12 cellular contexts compared by ENCODE assay signal in the genomic region with DNA sequence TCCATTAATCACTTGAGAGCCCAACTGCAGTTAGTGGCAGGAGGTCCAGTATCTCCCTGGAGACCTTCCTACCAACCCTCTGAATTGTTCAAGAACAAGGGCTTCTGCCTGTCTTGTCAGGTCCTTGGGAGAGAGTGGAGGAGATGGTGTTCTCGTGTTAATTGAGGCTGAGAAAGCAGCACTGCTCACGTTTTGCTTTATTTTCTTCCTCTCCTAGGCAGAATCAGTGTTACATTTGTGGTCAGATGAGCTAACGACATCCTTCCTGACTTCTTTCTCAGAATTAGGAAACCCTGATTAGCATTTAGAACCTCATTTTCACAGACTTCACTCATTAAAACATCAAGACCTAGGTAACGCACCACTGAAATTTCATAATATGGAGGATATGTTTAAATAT. TPM values are rescaled to one million over a fixed set of nuclear protein-coding genes. Genes with fewer than 3 reads are reported as not detected.
DNase-seq lines count a peak whose midpoint lies in the region; ATAC-seq, FAIRE-seq and TF ChIP-seq lines count a peak whose summit lies in the region.
"Had no signal": no experiment of that assay in that cellular context is flagged by ENCODE, and none has a peak within 500 bp of the region (broad histone marks: within the 10 kb centered on the region; RNA-seq: fewer than 3 reads in every experiment).

No MANE protein-coding gene starts in this region.

- peak overlapping the region; percentile 21 for H3K4me3 Mint-ChIP-seq in activated naive CD4-positive, alpha-beta T cell treated with anti-CD3 and anti-CD28 coated beads, Interleukin-2, amount 10 ng/mL, durations not matched to agents 7 days and 5 days

- H3K27me3 ChIP-seq in K562 (ENCODE audit: control insufficient read depth in 2 of 2, insufficient read depth in 2 of 2, low read length in 2 of 2) (no peaks in the 10 kb centered on the region), Peyer's patch (no peaks in the 10 kb centered on the region), mesenchymal stem cell (ENCODE audit: control insufficient read depth in 1 of 2, insufficient read depth in 1 of 2, low read length in 2 of 2) (no peaks in the 10 kb centered on the region)
- H3K27me3 ChIP-seq: esophagus squamous epithelium had no signal

- no peak overlapping the region for H3K23ac ChIP-seq in mesenchymal stem cell (ENCODE audit: low read length in 2 of 2)

- peak; percentile 34 for DNase-seq in activated naive CD4-positive, alpha-beta T cell treated with anti-CD3 and anti-CD28 coated beads, Interleukin-2, amount 10 ng/mL, durations not matched to agents 7 days and 5 days
- DNase-seq in activated naive CD4-positive, alpha-beta T cell treated with anti-CD3 and anti-CD28 coated beads, Interleukin-2, amount 50 U/mL, for 16 hours = no peak
- peak; percentile 5 for DNase-seq in SK-N-MC (ENCODE audit: low read depth, low spot score)
- DNase-seq in K562 (ENCODE audit: extremely low read depth in 1 of 4, low spot score in 3 of 4) = no peak
- DNase-seq in Peyer's patch = no peak
- no peak for DNase-seq in cerebellum (ENCODE audit: low spot score)
- no peak for DNase-seq in mesenchymal stem cell
- DNase-seq: activated gamma-delta T cell, esophagus squamous epithelium, RPMI8226 had no signal

- H3K27ac Mint-ChIP-seq in activated naive CD4-positive, alpha-beta T cell treated with anti-CD3 and anti-CD28 coated beads, Interleukin-2, amount 10 ng/mL, durations not matched to agents 7 days and 5 days = peak overlapping the region; percentile 78

- no peak for TF ChIP-seq EP300 in K562 (IDR thresholded peaks at IDR 0.05; ENCODE audit: low read length)

- H4K91ac ChIP-seq in mesenchymal stem cell (ENCODE audit: low read length) = no peak overlapping the region

- no peak overlapping the region for H2BK5ac ChIP-seq in mesenchymal stem cell (ENCODE audit: low read depth, low read length, poor library complexity, severe bottlenecking)

- no peaks in the 10 kb centered on the region for H3K9me1 ChIP-seq in K562 (ENCODE audit: control insufficient read depth, insufficient read depth, low read length)

- H3K14ac ChIP-seq in mesenchymal stem cell (ENCODE audit: low read length in 2 of 2) = no peak overlapping the region

- H2BK12ac ChIP-seq in mesenchymal stem cell (ENCODE audit: low read length in 2 of 2) = no peak overlapping the region

- POLR2A ChIA-PET in K562 (lab: Yijun Ruan, JAX) = interaction anchor here (0.6 to 0.7 kb wide), 2 partner anchors 30 to 153 kb away, joined by 3 to 4 read pairs; no protein-coding TSS in a partner anchor

- peaks cover 71% of the 10 kb centered on the region for H3K4me1 Mint-ChIP-seq in activated naive CD4-positive, alpha-beta T cell treated with anti-CD3 and anti-CD28 coated beads, Interleukin-2, amount 10 ng/mL, durations not matched to agents 7 days and 5 days

- CTCF ChIA-PET in activated naive CD4-positive, alpha-beta T cell treated with anti-CD3 and anti-CD28 coated beads, Interleukin-2, amount 10 ng/mL, durations not matched to agents 7 days and 5 days (lab: Charles Lee) = interaction anchor here (1.0 to 2.7 kb wide), 2 partner anchors 13 to 26 kb away, joined by 3 to 14 read pairs; partner anchors contain the start of gene LRIG2
- CTCF ChIA-PET in K562 (lab: Yijun Ruan, JAX; ENCODE audit: low intra/inter-chr PET ratio) = interaction anchor here (0.6 kb wide), 1 partner anchor 1062 kb away, joined by 3 read pairs; no protein-coding TSS in a partner anchor

- peaks cover 7% of the 10 kb centered on the region for H3K36me3 Mint-ChIP-seq in activated naive CD4-positive, alpha-beta T cell treated with anti-CD3 and anti-CD28 coated beads, Interleukin-2, amount 10 ng/mL, durations not matched to agents 7 days and 5 days

- H3K4me2 ChIP-seq in K562 (ENCODE audit: insufficient read depth, low read length) (no peak overlapping the region), mesenchymal stem cell (ENCODE audit: low read length, poor library complexity, severe bottlenecking) (no peak overlapping the region)

- H4K20me1 ChIP-seq in K562 (replicated peaks; ENCODE audit: control insufficient read depth, insufficient read depth, low read length) = no peaks in the 10 kb centered on the region

- no peaks in the 10 kb centered on the region for H3K9me3 Mint-ChIP-seq in activated naive CD4-positive, alpha-beta T cell treated with anti-CD3 and anti-CD28 coated beads, Interleukin-2, amount 10 ng/mL, durations not matched to agents 7 days and 5 days

- TF ChIP-seq POLR2A in K562 (conservative IDR thresholded peaks at IDR 0.05) (no peak), Peyer's patch (IDR thresholded peaks at IDR 0.05) (no peak)

- H3K4me1 ChIP-seq in K562 (replicated peaks in 1 of 2; ENCODE audit: control insufficient read depth in 2 of 2, insufficient read depth in 2 of 2, low read length in 2 of 2) = peaks cover 6 to 25% of the 10 kb centered on the region in 2 experiments
- peaks cover 0 to 13% (median 3%) of the 10 kb centered on the region in 4 donors for H3K4me1 ChIP-seq in Peyer's patch
- peaks cover 12% of the 10 kb centered on the region for H3K4me1 ChIP-seq in mesenchymal stem cell (ENCODE audit: control insufficient read depth, insufficient read depth, low read depth, low read length)

- H3K36me3 ChIP-seq in SK-N-MC (ENCODE audit: insufficient read depth, low read length) = no peaks in the 10 kb centered on the region
- no peaks in the 10 kb centered on the region for H3K36me3 ChIP-seq in K562 (ENCODE audit: control insufficient read depth, insufficient read depth, low read length)
- H3K36me3 ChIP-seq in Peyer's patch = no peaks in the 10 kb centered on the region
- H3K36me3 ChIP-seq in mesenchymal stem cell (ENCODE audit: control insufficient read depth in 1 of 2, insufficient read depth in 2 of 2, low read depth in 1 of 2, low read length in 2 of 2) = no peaks in the 10 kb centered on the region
- H3K36me3 ChIP-seq: esophagus squamous epithelium had no signal

- no peaks in the 10 kb centered on the region for H3K79me2 ChIP-seq in K562 (ENCODE audit: control insufficient read depth, insufficient read depth, low read length)

- H3K9me3 ChIP-seq in SK-N-MC (ENCODE audit: low read depth, low read length) = no peaks in the 10 kb centered on the region
- H3K9me3 ChIP-seq in K562 (replicated peaks; ENCODE audit: control insufficient read depth, insufficient read depth, low read depth, low read length) = no peaks in the 10 kb centered on the region
- no peaks in the 10 kb centered on the region for H3K9me3 ChIP-seq in Peyer's patch
- H3K9me3 ChIP-seq in mesenchymal stem cell (ENCODE audit: control insufficient read depth, low read length) = no peaks in the 10 kb centered on the region
- H3K9me3 ChIP-seq: esophagus squamous epithelium had no signal

- H3K9ac ChIP-seq in SK-N-MC (ENCODE audit: insufficient read length) = no peak overlapping the region
- H3K9ac ChIP-seq in K562 (ENCODE audit: insufficient read depth in 1 of 2, low read depth in 2 of 2, low read length in 2 of 2) = no peak overlapping the region
- no peak overlapping the region for H3K9ac ChIP-seq in mesenchymal stem cell (ENCODE audit: low read length)

- intact Hi-C loops in K562 (cut with micrococcal nuclease) = no loop called here

- H3K27ac ChIP-seq in SK-N-MC = no peak overlapping the region
- H3K27ac ChIP-seq in K562 (ENCODE audit: extremely low read depth, low read depth, low read length) = no peak overlapping the region
- no peak overlapping the region for H3K27ac ChIP-seq in Peyer's patch
- no peak overlapping the region for H3K27ac ChIP-seq in mesenchymal stem cell (ENCODE audit: low read length, poor library complexity, severe bottlenecking)
- H3K27ac ChIP-seq: esophagus squamous epithelium, VCaP had no signal

- ATAC-seq in K562 (no peak), HG02870 (IDR thresholded peaks at IDR 0.05; ENCODE audit: unreplicated experiment) (no peak)

- TF ChIP-seq RAD21 in K562 (CRISPR knock-in tag; conservative IDR thresholded peaks at IDR 0.05 in 1 of 2, IDR thresholded peaks at IDR 0.05 in 1 of 2) = no peak

- no peak overlapping the region for H3K18ac ChIP-seq in mesenchymal stem cell (ENCODE audit: low read depth in 1 of 2, low read length in 2 of 2)

- H3K4ac ChIP-seq in mesenchymal stem cell (ENCODE audit: low read depth in 1 of 2, low read length in 2 of 2) = no peak overlapping the region

- H3K79me1 ChIP-seq in mesenchymal stem cell (replicated peaks; ENCODE audit: low read length, poor library complexity, severe bottlenecking) = no peaks in the 10 kb centered on the region

- no peak overlapping the region for H2BK120ac ChIP-seq in mesenchymal stem cell (ENCODE audit: low read depth, low read length)

- in situ Hi-C loops in K562 (cut with MboI) = no loop called here

- H3K4me3 ChIP-seq in SK-N-MC = no peak overlapping the region
- no peak overlapping the region for H3K4me3 ChIP-seq in K562
- no peak overlapping the region for H3K4me3 ChIP-seq in Peyer's patch
- no peak overlapping the region for H3K4me3 ChIP-seq in mesenchymal stem cell (ENCODE audit: insufficient read depth in 1 of 2, low read depth in 1 of 2, low read length in 2 of 2)
- H3K4me3 ChIP-seq: esophagus squamous epithelium had no signal

- BruUV-seq in K562 (replicated peaks; lab: Mats Ljungman, UMichigan) = no TSS peak

- H2AK5ac ChIP-seq in mesenchymal stem cell (ENCODE audit: low read length, severe bottlenecking) = no peak overlapping the region

- peak overlapping the region; percentile 71 for H2AFZ ChIP-seq in K562 (ENCODE audit: low read depth, low read length)
- H2AFZ ChIP-seq in mesenchymal stem cell (ENCODE audit: low read depth, low read length) = no peak overlapping the region

- no peak overlapping the region for H2BK15ac ChIP-seq in mesenchymal stem cell (ENCODE audit: low read depth, poor library complexity, severe bottlenecking)

- no peak for FAIRE-seq in K562 (lab: Jason Lieb, UNC)

- TF ChIP-seq CTCF in K562 (IDR thresholded peaks at IDR 0.05 in 2 of 3, conservative IDR thresholded peaks at IDR 0.05 in 1 of 3; ENCODE audit: insufficient read depth in 2 of 3, low read depth in 1 of 3, low read length in 3 of 3) = no peak
- TF ChIP-seq CTCF in Peyer's patch (IDR thresholded peaks at IDR 0.05) = no peak

- H4K8ac ChIP-seq in mesenchymal stem cell (ENCODE audit: low read length) = no peak overlapping the region

- peaks cover 9% of the 10 kb centered on the region for H3K27me3 Mint-ChIP-seq in activated naive CD4-positive, alpha-beta T cell treated with anti-CD3 and anti-CD28 coated beads, Interleukin-2, amount 10 ng/mL, durations not matched to agents 7 days and 5 days

- WGBS in K562 (ENCODE audit: insufficient coverage, low coverage, missing lambda C conversion rate) = 35% methylated on average over 4 of the region's 4 CpGs
- WGBS in mesenchymal stem cell = 83% methylated on average over 1 of the region's 4 CpGs

RNA-seq across cellular contexts. Expression of gene LRIG2, which starts 26.4 kb away (rescaled TPM):
- total RNA-seq in K562 (2011; cell fraction: chromatin; rRNA removed; ENCODE audit: low replicate concordance) = 95.5 and 187 TPM in 2 replicates
- 53.9 and 56.3 TPM in 2 replicates for total RNA-seq in K562 (2011; cell fraction: nucleolus; rRNA removed)
- 89.7 and 114 TPM in 2 replicates for total RNA-seq in K562 (2011; cell fraction: nucleoplasm; rRNA removed)
- total RNA-seq in K562 (2014; rRNA removed) (6.2 and 11.8 TPM in 2 replicates), K562 (2014; rRNA removed; fragmentation: Illumina TruSeq; extraction: Trizol) (17.9 and 23.7 TPM in 2 replicates), K562 (2015; rRNA removed; fragmentation: Illumina TruSeq; extraction: Trizol) (19.7 and 22.4 TPM in 2 replicates), K562 (2021) (13.7 and 15.6 TPM in 2 replicates), Peyer's patch (10 to 100 TPM in 3 of 4 donors, 1 to 10 TPM in 1; 9.5 to 38.7 (median 24.0) TPM), cerebellum (40.6 TPM)
- polyA plus RNA-seq in K562 (2011; rRNA removed) (28.1 and 28.5 TPM in 2 replicates), K562 (2014; fragmentation: Illumina TruSeq; extraction: Trizol) (10.1 and 12.4 TPM in 2 replicates), K562 (2014; fragmentation: Nextera tagmentation; extraction: Ambion mirVana) (1 to 10 TPM; 1.8 to 3.3 TPM), K562 (2014; rRNA removed) (8.5 and 11.5 TPM in 2 replicates)
- polyA plus RNA-seq in K562 (2011; cell fraction: cytosol; rRNA removed) = 10.5 and 18.9 TPM in 2 replicates
- 41.4 and 45.7 TPM in 2 replicates for polyA plus RNA-seq in K562 (2011; cell fraction: nucleus; rRNA removed)
- polyA plus RNA-seq in K562 (2012) = 5.2 and 6.4 TPM in 2 replicates
- polyA minus RNA-seq in K562 (2011; rRNA and poly(A)+ RNA removed) = 53.8 and 63.7 TPM in 2 replicates
- 16.4 and 17.7 TPM in 2 replicates for polyA minus RNA-seq in K562 (2011; cell fraction: cytosol; rRNA and poly(A)+ RNA removed)
- polyA minus RNA-seq in K562 (2011; cell fraction: nucleus; rRNA and poly(A)+ RNA removed) = 23.0 and 42.1 TPM in 2 replicates
- polyA plus RNA-seq in mesenchymal stem cell (2013, experiment 1 of 2) = 4.5 TPM
- 4.3 TPM for polyA plus RNA-seq in mesenchymal stem cell (2013, experiment 2 of 2)

Comparison
In these comparisons a context has a peak if more than half of its experiments do, and no peak if none do; other contexts are left out.
1. DNase-seq: peak in activated naive CD4-positive, alpha-beta T cell treated with anti-CD3 and anti-CD28 coated beads, Interleukin-2, amount 10 ng/mL, durations not matched to agents 7 days and 5 days (single experiment) and SK-N-MC (single experiment); none in activated naive CD4-positive, alpha-beta T cell treated with anti-CD3 and anti-CD28 coated beads, Interleukin-2, amount 50 U/mL, for 16 hours (single experiment), K562 (0 of 4), Peyer's patch (0 of 3), cerebellum (single experiment) and mesenchymal stem cell (single experiment).